8 cellular contexts compared by ENCODE assay signal in the genomic region with DNA sequence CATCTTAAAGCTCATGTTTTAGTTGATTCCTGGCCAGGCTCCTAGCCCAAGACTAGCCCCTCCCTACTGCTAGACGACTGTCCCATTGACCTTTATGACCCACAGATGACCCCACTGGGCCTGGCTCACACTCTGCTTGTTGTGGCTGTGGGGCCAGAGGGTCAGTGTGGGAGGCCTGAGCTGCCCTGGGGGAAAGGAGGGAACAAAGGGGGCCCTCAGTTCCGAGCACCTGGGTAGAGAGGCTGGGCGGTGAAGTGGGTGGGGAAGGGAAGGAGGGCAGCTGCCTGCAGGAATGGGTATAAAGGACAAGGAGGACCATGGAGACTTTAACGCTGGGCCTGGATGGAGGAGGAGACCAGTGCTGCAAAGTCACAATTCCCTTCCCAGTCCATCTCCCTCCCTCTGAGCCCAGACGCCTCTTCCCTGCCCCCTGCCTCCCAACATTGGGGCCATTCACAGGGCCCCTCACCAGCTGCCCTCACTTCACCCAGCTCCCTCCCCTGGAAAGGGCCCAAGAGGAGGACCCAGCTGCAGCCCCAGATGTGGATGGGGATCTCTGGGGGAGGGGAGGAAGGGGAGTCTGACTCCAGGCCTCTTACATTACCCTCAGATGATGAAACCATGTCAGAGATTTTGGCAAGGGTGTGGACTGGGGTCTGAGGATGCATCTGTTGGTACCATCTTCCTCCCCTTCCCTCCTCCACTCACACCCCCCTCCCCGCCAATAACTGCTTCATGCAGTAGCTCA. TPM values are rescaled to one million over a fixed set of nuclear protein-coding genes. Genes with fewer than 3 reads are reported as not detected.
DNase-seq lines count a peak whose midpoint lies in the region; ATAC-seq and TF ChIP-seq lines count a peak whose summit lies in the region.

No MANE protein-coding gene starts in this region.

- H3K27me3 ChIP-seq in ectodermal cell (ENCODE audit: control insufficient read depth, insufficient read depth, low read length, poor library complexity, severe bottlenecking) (peaks cover 15% of the 10 kb centered on the region), neural cell (ENCODE audit: insufficient read depth, low read depth, low read length) (no peaks in the 10 kb centered on the region)

- peaks cover 44% of the 10 kb centered on the region for H3K79me2 ChIP-seq in neural cell (replicated peaks; ENCODE audit: insufficient read depth, low read length)

- H3K4me1 ChIP-seq in ectodermal cell (ENCODE audit: control insufficient read depth, insufficient read depth, low read length): peaks cover 39% of the 10 kb centered on the region

- peak overlapping the region; percentile 69 for H3K4me2 ChIP-seq in neural cell (ENCODE audit: low read length)

- peak; percentile 34 for DNase-seq in ELF-1 (ENCODE audit: low read depth, low spot score)
- DNase-seq in NB4 (ENCODE audit: low read depth): peak; percentile 52
- no peak for DNase-seq in NCI-H1417 (lab: John Stamatoyannopoulos, UW)
- no peak for DNase-seq in activated effector memory CD4-positive, alpha-beta T cell treated with Interleukin-2 at 50 U/mL for 16 hours

- TF ChIP-seq CTCF in NB4 (IDR thresholded peaks at IDR 0.05; ENCODE audit: low read depth, low read length) (no peak), neural cell (IDR thresholded peaks at IDR 0.05; ENCODE audit: poor library complexity, severe bottlenecking) (no peak)

- H3K9me3 ChIP-seq in ectodermal cell (ENCODE audit: control insufficient read depth, low read length) (no peaks in the 10 kb centered on the region), neural cell (ENCODE audit: low read length) (no peaks in the 10 kb centered on the region)

- TF ChIP-seq EP300 in neural cell (conservative IDR thresholded peaks at IDR 0.05; ENCODE audit: poor library complexity, severe bottlenecking): no peak

- H3K9ac ChIP-seq in neural cell (ENCODE audit: low read length): peak overlapping the region; percentile 55

- no peak overlapping the region for H3K4me3 ChIP-seq in NB4 (ENCODE audit: low read depth, low read length)
- H3K4me3 ChIP-seq in ectodermal cell (ENCODE audit: insufficient read depth, low read depth, low read length): peak overlapping the region; percentile 22
- H3K4me3 ChIP-seq in neural cell (ENCODE audit: low read length): peak overlapping the region; percentile 62

- TF ChIP-seq POLR2A in NB4 (IDR thresholded peaks at IDR 0.05; ENCODE audit: extremely low read depth, insufficient read length): no peak

- 51% methylated on average over 6 of the region's 6 CpGs for WGBS in ectodermal cell, 2 experiments

- ATAC-seq in esophagus mucosa: no peak
- no peak for ATAC-seq in HG03457 (IDR thresholded peaks at IDR 0.05; ENCODE audit: unreplicated experiment)

- no peak overlapping the region for H2AFZ ChIP-seq in neural cell (ENCODE audit: low read depth, low read length)

- H3K36me3 ChIP-seq in ectodermal cell (ENCODE audit: control insufficient read depth, insufficient read depth, low read length) (no peaks in the 10 kb centered on the region), neural cell (ENCODE audit: insufficient read depth, low read length) (no peaks in the 10 kb centered on the region)

- no peaks in the 10 kb centered on the region for H3K9me2 ChIP-seq in neural cell (ENCODE audit: insufficient read depth, low read length)

- H3K27ac ChIP-seq in ectodermal cell (ENCODE audit: insufficient read depth, low read depth, low read length, poor library complexity, severe bottlenecking): no peak overlapping the region
- peak overlapping the region; percentile 63 for H3K27ac ChIP-seq in neural cell (ENCODE audit: low read length)

- TF ChIP-seq RAD21 in neural cell (conservative IDR thresholded peaks at IDR 0.05): no peak

- H4K20me1 ChIP-seq in neural cell (ENCODE audit: insufficient read depth): peaks cover 14% of the 10 kb centered on the region

- H3F3A ChIP-seq in neural cell (ENCODE audit: insufficient read depth, low read length, poor library complexity, severe bottlenecking): no peaks in the 10 kb centered on the region

TF ChIP-seq in neural cell, 6 proteins besides CTCF, POLR2A, EP300 and RAD21:
- TF ChIP-seq POLR2AphosphoS5 (IDR thresholded peaks at IDR 0.05): no peak
- no peak for TF ChIP-seq SMC3 (conservative IDR thresholded peaks at IDR 0.05; ENCODE audit: poor library complexity)
- no peak for TF ChIP-seq TAF1 (IDR thresholded peaks at IDR 0.05; ENCODE audit: low read depth)
- TF ChIP-seq MXI1 (conservative IDR thresholded peaks at IDR 0.05; ENCODE audit: poor library complexity, severe bottlenecking): no peak
- no peak for TF ChIP-seq EZH2 (IDR thresholded peaks at IDR 0.05; ENCODE audit: borderline replicate concordance, insufficient read depth, low read length, poor library complexity, severe bottlenecking)
- TF ChIP-seq REST (IDR thresholded peaks at IDR 0.05; ENCODE audit: borderline replicate concordance): no peak

RNA-seq across cellular contexts. Expression of gene KIF21B, which starts 0.9 kb away (rescaled TPM):
- polyA plus RNA-seq in ectodermal cell (2013, experiment 1 of 4): 11.4 TPM
- polyA plus RNA-seq in ectodermal cell (2013, experiment 2 of 4): 12.6 TPM
- 10.6 TPM for polyA plus RNA-seq in ectodermal cell (2013, experiment 3 of 4)
- polyA plus RNA-seq in ectodermal cell (2013, experiment 4 of 4): 11.5 TPM
- 53.7 and 73.7 TPM in 2 replicates for polyA plus RNA-seq in neural cell
- 268 and 273 TPM in 2 replicates for polyA minus RNA-seq in neural cell
- 0.52 TPM for total RNA-seq in esophagus mucosa

Comparison
In these comparisons a context has a peak if more than half of its experiments do, and no peak if none do; other contexts are left out.
1. DNase-seq: peak in ELF-1 (single experiment) and NB4 (single experiment); none in NCI-H1417 (0 of 3) and activated effector memory CD4-positive, alpha-beta T cell treated with Interleukin-2 at 50 U/mL for 16 hours (single experiment).